In the genomic region with DNA sequence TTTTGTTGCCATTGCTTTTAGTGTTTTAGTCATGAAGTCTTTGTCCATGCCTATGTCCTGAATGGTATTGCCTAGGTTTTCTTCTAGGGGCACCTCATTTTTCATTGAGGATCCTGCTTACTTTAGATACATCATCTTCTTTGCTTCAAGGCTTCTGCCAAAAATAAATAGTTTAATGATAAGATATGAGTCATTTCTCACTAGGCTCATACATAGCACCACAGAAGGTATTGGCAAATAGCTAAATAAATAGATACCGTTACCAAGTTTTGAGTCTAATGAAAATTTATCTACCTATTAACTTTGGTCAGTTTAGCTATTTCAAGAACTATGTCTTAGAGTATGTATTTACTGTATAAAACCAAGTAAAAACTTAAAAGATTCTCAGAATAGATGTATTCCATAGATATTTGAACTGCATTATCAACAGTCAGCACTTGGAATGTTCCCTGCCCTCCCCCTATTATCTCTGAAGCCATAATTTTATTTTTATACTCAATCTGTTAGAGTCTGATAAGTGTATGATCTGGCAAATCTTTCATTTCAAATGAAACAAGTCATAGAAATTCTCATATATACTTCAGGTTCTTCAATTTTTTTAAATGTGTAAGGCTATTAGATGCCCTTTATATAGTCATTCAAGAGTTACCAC, we compare ENCODE assay signal across 22 cellular contexts.
"Had no signal": no experiment of that assay in that cellular context is flagged by ENCODE, and none has a peak within 500 bp of the region (broad histone marks: within the 10 kb centered on the region; RNA-seq: fewer than 3 reads in every experiment).

No MANE protein-coding gene starts in this region.

- H3K27ac ChIP-seq: brain microvascular endothelial cell, epithelial cell of prostate, hepatocyte, neural progenitor cell, pancreas, sigmoid colon had no signal

- H3K9ac ChIP-seq: neural progenitor cell had no signal

- H3K9me3 Mint-ChIP-seq: effector memory CD8-positive, alpha-beta T cell had no signal

- H3K27me3 Mint-ChIP-seq: activated B cell treated with CpG ODN at 0.5 μM for 24 hours; activated CD4-positive, alpha-beta T cell treated with anti-CD3 and anti-CD28 coated beads, Interleukin-2, amount 10 ng/mL, durations not matched to agents 24 days and 14 days; activated naive CD8-positive, alpha-beta T cell; dendritic cell treated with granulocyte-macrophage colony-stimulating factor and Interleukin-4, amounts not matched to agents 40 ng/mL and 50 ng/mL, for 4 days; effector memory CD8-positive, alpha-beta T cell; naive B cell had no signal

- H2AFZ ChIP-seq: hepatocyte, neural progenitor cell had no signal

- H3K4me3 Mint-ChIP-seq: activated B cell treated with CpG ODN at 0.5 μM for 24 hours; activated CD4-positive, alpha-beta T cell treated with anti-CD3 and anti-CD28 coated beads, Interleukin-2, amount 10 ng/mL, durations not matched to agents 24 days and 14 days; activated CD8-positive, alpha-beta T cell treated with anti-CD3 and anti-CD28 coated beads, Interleukin-2, amount 10 ng/mL, durations not matched to agents 7 days and 5 days; activated naive CD8-positive, alpha-beta T cell; dendritic cell treated with granulocyte-macrophage colony-stimulating factor and Interleukin-4, amounts not matched to agents 40 ng/mL and 50 ng/mL, for 4 days; effector memory CD8-positive, alpha-beta T cell; naive B cell; neural progenitor cell; T-helper 1 cell treated with Interleukin-12 subunit alpha and Interleukin-12 subunit beta and Interleukin-4 antibody, amounts not matched to agents 30 μg/mL and 1 μg/mL, for 36 hours had no signal

- H3K27ac Mint-ChIP-seq: activated B cell treated with CpG ODN at 0.5 μM for 24 hours; activated CD4-positive, alpha-beta T cell treated with anti-CD3 and anti-CD28 coated beads, Interleukin-2, amount 10 ng/mL, durations not matched to agents 24 days and 14 days; activated CD8-positive, alpha-beta T cell treated with anti-CD3 and anti-CD28 coated beads, Interleukin-2, amount 10 ng/mL, durations not matched to agents 7 days and 5 days; activated naive CD8-positive, alpha-beta T cell; dendritic cell treated with granulocyte-macrophage colony-stimulating factor and Interleukin-4, amounts not matched to agents 40 ng/mL and 50 ng/mL, for 4 days; effector memory CD8-positive, alpha-beta T cell; neural progenitor cell; T-helper 1 cell treated with Interleukin-12 subunit alpha and Interleukin-12 subunit beta and Interleukin-4 antibody, amounts not matched to agents 30 μg/mL and 1 μg/mL, for 36 hours had no signal

- DNase-seq: activated B cell treated with CpG ODN at 0.5 μM for 24 hours; activated CD4-positive, alpha-beta T cell treated with anti-CD3 and anti-CD28 coated beads, Interleukin-2, amount 10 ng/mL, durations not matched to agents 24 days and 14 days; activated CD8-positive, alpha-beta memory T cell treated with anti-CD3 and anti-CD28 coated beads, Interleukin-2, amount 50 U/mL, for 4 hours; activated CD8-positive, alpha-beta T cell treated with anti-CD3 and anti-CD28 coated beads, Interleukin-2, amount 10 ng/mL, durations not matched to agents 7 days and 5 days; activated effector memory CD4-positive, alpha-beta T cell treated with anti-CD3 and anti-CD28 coated beads, Interleukin-2, amount 50 U/mL, for 16 hours; activated T-cell treated with anti-CD3 and anti-CD28 coated beads, Interleukin-2, amount 50 U/mL, for 48 hours; amygdala; brain microvascular endothelial cell; cerebellar nuclear complex; effector memory CD8-positive, alpha-beta T cell; naive B cell; pancreas; sigmoid colon; stimulated activated CD4-positive, alpha-beta T cell treated with anti-CD3 and anti-CD28 coated beads, Interleukin-12 subunit alpha, Interleukin-12 subunit beta, amount 100 ng/mL, for 4 hours; stimulated activated CD4-positive, alpha-beta T cell treated with anti-CD3 and anti-CD28 coated beads, Interleukin-2, amount 100 ng/mL, for 24 hours had no signal

- H3K4me2 ChIP-seq: hepatocyte, neural progenitor cell had no signal

- H3K4me1 Mint-ChIP-seq: neural progenitor cell had no signal

- H3K36me3 ChIP-seq: brain microvascular endothelial cell, neural progenitor cell, pancreas, sigmoid colon had no signal

- H3K4me1 ChIP-seq: neural progenitor cell had no signal

- H3K79me2 ChIP-seq: hepatocyte had no signal

- H3K9me3 ChIP-seq: pancreas, sigmoid colon had no signal

- ATAC-seq: activated CD8-positive, alpha-beta T cell treated with anti-CD3 and anti-CD28 coated beads, Interleukin-2, amount 10 ng/mL, durations not matched to agents 7 days and 5 days; effector memory CD8-positive, alpha-beta T cell; left lobe of liver; pancreas had no signal

- H3K27me3 ChIP-seq: brain microvascular endothelial cell, hepatocyte, neural progenitor cell, pancreas, sigmoid colon had no signal

- H3K4me3 ChIP-seq: hepatocyte, neural progenitor cell, pancreas, sigmoid colon had no signal
